Comparison of ENCODE assay signal across 13 cellular contexts in genomic region chr11:69132301-69132670, GRCh38.
"Had no signal": no experiment of that assay in that cellular context is flagged by ENCODE, and none has a peak within 500 bp of the region (broad histone marks: within the 10 kb centered on the region; RNA-seq: fewer than 3 reads in every experiment).

No MANE protein-coding gene starts in this region.

- H3K4me3 ChIP-seq: heart right ventricle, thyroid gland had no signal

- ATAC-seq: T-helper 17 cell had no signal

- H3K9me3 ChIP-seq: thyroid gland had no signal

- H3K27ac ChIP-seq: epithelial cell of prostate had no signal

- H3K27me3 ChIP-seq: heart right ventricle, thyroid gland had no signal

- H3K36me3 ChIP-seq: heart right ventricle, thyroid gland had no signal

- DNase-seq: activated CD4-positive, alpha-beta T cell treated with anti-CD3 and anti-CD28 coated beads for 4 hours; activated CD4-positive, alpha-beta T cell treated with anti-CD3 and anti-CD28 coated beads, Interleukin-2, amount 50 U/mL, for 48 hours; activated CD4-positive, CD25-positive, alpha-beta regulatory T cell; activated naive CD8-positive, alpha-beta T cell treated with anti-CD3 and anti-CD28 coated beads, Interleukin-2, amount 10 ng/mL, durations not matched to agents 7 days and 5 days; activated T-cell treated with anti-CD3 and anti-CD28 coated beads, Interleukin-2, amount 50 U/mL, for 48 hours; cerebellar nuclear complex; naive B cell; stimulated activated CD4-positive, alpha-beta T cell treated with anti-CD3 and anti-CD28 coated beads, Interleukin-4, amount 100 ng/mL, for 1 hour; stimulated activated naive CD4-positive, alpha-beta T cell; T-helper 17 cell had no signal
